1 cellular context compared by ENCODE assay signal in the genomic region with DNA sequence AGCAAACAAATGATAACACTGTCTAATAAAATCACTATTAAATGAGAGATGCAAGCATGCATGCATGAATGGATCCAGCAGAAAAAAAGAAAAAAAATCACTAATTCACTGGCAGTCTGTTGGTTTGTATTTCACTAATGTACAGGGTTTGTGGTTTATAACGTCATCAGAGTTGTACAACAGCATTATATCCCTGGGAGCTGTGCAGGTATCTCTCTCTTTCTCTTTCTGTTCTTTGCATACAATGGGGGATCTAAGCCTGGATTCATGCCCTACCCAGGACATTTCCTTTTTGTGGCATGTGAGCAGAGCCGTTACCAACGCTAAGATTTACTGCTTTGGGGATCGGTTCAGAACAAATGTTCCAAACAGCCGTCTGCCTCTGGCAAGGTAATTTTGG.
A peak's percentile ranks its signal among the peaks of the same experiment; 100 is the strongest.
TF ChIP-seq lines count a peak whose summit lies in the region.

No MANE protein-coding gene starts in this region.

TF ChIP-seq in HEK293, 187 proteins besides CTCF, POLR2A, EP300 and RAD21 (continued from another document):
- TF ChIP-seq ZBTB44 (tag by site-specific recombination; IDR thresholded peaks at IDR 0.05) (peak; percentile 74; the same call in 1 of the 2 replicates), ZNF585B (tag by site-specific recombination; IDR thresholded peaks at IDR 0.05) (no peak), HOXD13 (CRISPR knock-in tag; IDR thresholded peaks at IDR 0.05; ENCODE audit: borderline replicate concordance) (no peak), GLI4 (tag by site-specific recombination; IDR thresholded peaks at IDR 0.05) (no peak), YY1 (tag by site-specific recombination; IDR thresholded peaks at IDR 0.05) (no peak), WT1 (tag by site-specific recombination; IDR thresholded peaks at IDR 0.05) (no peak), ZNF747 (tag by site-specific recombination; IDR thresholded peaks at IDR 0.05) (no peak), ZNF768 (tag by site-specific recombination; IDR thresholded peaks at IDR 0.05) (no peak), ZNF677 (tag by site-specific recombination; IDR thresholded peaks at IDR 0.05) (no peak), ZNF830 (tag by site-specific recombination; IDR thresholded peaks at IDR 0.05; ENCODE audit: low read depth) (no peak), ZBTB6 (tag by site-specific recombination; IDR thresholded peaks at IDR 0.05) (no peak)
- TF ChIP-seq, protein P1, sequence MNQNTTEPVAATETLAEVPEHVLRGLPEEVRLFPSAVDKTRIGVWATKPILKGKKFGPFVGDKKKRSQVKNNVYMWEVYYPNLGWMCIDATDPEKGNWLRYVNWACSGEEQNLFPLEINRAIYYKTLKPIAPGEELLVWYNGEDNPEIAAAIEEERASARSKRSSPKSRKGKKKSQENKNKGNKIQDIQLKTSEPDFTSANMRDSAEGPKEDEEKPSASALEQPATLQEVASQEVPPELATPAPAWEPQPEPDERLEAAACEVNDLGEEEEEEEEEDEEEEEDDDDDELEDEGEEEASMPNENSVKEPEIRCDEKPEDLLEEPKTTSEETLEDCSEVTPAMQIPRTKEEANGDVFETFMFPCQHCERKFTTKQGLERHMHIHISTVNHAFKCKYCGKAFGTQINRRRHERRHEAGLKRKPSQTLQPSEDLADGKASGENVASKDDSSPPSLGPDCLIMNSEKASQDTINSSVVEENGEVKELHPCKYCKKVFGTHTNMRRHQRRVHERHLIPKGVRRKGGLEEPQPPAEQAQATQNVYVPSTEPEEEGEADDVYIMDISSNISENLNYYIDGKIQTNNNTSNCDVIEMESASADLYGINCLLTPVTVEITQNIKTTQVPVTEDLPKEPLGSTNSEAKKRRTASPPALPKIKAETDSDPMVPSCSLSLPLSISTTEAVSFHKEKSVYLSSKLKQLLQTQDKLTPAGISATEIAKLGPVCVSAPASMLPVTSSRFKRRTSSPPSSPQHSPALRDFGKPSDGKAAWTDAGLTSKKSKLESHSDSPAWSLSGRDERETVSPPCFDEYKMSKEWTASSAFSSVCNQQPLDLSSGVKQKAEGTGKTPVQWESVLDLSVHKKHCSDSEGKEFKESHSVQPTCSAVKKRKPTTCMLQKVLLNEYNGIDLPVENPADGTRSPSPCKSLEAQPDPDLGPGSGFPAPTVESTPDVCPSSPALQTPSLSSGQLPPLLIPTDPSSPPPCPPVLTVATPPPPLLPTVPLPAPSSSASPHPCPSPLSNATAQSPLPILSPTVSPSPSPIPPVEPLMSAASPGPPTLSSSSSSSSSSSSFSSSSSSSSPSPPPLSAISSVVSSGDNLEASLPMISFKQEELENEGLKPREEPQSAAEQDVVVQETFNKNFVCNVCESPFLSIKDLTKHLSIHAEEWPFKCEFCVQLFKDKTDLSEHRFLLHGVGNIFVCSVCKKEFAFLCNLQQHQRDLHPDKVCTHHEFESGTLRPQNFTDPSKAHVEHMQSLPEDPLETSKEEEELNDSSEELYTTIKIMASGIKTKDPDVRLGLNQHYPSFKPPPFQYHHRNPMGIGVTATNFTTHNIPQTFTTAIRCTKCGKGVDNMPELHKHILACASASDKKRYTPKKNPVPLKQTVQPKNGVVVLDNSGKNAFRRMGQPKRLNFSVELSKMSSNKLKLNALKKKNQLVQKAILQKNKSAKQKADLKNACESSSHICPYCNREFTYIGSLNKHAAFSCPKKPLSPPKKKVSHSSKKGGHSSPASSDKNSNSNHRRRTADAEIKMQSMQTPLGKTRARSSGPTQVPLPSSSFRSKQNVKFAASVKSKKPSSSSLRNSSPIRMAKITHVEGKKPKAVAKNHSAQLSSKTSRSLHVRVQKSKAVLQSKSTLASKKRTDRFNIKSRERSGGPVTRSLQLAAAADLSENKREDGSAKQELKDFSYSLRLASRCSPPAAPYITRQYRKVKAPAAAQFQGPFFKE (tag by site-specific recombination; IDR thresholded peaks at IDR 0.05; ENCODE audit: borderline replicate concordance), result no peak
- TF ChIP-seq, protein P2, sequence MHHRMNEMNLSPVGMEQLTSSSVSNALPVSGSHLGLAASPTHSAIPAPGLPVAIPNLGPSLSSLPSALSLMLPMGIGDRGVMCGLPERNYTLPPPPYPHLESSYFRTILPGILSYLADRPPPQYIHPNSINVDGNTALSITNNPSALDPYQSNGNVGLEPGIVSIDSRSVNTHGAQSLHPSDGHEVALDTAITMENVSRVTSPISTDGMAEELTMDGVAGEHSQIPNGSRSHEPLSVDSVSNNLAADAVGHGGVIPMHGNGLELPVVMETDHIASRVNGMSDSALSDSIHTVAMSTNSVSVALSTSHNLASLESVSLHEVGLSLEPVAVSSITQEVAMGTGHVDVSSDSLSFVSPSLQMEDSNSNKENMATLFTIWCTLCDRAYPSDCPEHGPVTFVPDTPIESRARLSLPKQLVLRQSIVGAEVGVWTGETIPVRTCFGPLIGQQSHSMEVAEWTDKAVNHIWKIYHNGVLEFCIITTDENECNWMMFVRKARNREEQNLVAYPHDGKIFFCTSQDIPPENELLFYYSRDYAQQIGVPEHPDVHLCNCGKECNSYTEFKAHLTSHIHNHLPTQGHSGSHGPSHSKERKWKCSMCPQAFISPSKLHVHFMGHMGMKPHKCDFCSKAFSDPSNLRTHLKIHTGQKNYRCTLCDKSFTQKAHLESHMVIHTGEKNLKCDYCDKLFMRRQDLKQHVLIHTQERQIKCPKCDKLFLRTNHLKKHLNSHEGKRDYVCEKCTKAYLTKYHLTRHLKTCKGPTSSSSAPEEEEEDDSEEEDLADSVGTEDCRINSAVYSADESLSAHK (tag by site-specific recombination; IDR thresholded peaks at IDR 0.05), result no peak
- TF ChIP-seq, protein P3, sequence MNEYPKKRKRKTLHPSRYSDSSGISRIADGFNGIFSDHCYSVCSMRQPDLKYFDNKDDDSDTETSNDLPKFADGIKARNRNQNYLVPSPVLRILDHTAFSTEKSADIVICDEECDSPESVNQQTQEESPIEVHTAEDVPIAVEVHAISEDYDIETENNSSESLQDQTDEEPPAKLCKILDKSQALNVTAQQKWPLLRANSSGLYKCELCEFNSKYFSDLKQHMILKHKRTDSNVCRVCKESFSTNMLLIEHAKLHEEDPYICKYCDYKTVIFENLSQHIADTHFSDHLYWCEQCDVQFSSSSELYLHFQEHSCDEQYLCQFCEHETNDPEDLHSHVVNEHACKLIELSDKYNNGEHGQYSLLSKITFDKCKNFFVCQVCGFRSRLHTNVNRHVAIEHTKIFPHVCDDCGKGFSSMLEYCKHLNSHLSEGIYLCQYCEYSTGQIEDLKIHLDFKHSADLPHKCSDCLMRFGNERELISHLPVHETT (tag by site-specific recombination; IDR thresholded peaks at IDR 0.05), result no peak
- TF ChIP-seq, protein P4, sequence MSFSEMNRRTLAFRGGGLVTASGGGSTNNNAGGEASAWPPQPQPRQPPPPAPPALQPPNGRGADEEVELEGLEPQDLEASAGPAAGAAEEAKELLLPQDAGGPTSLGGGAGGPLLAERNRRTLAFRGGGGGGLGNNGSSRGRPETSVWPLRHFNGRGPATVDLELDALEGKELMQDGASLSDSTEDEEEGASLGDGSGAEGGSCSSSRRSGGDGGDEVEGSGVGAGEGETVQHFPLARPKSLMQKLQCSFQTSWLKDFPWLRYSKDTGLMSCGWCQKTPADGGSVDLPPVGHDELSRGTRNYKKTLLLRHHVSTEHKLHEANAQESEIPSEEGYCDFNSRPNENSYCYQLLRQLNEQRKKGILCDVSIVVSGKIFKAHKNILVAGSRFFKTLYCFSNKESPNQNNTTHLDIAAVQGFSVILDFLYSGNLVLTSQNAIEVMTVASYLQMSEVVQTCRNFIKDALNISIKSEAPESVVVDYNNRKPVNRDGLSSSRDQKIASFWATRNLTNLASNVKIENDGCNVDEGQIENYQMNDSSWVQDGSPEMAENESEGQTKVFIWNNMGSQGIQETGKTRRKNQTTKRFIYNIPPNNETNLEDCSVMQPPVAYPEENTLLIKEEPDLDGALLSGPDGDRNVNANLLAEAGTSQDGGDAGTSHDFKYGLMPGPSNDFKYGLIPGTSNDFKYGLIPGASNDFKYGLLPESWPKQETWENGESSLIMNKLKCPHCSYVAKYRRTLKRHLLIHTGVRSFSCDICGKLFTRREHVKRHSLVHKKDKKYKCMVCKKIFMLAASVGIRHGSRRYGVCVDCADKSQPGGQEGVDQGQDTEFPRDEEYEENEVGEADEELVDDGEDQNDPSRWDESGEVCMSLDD (tag by site-specific recombination; IDR thresholded peaks at IDR 0.05), result no peak
